ENCODE assay signal across 9 cellular contexts in the genomic region with DNA sequence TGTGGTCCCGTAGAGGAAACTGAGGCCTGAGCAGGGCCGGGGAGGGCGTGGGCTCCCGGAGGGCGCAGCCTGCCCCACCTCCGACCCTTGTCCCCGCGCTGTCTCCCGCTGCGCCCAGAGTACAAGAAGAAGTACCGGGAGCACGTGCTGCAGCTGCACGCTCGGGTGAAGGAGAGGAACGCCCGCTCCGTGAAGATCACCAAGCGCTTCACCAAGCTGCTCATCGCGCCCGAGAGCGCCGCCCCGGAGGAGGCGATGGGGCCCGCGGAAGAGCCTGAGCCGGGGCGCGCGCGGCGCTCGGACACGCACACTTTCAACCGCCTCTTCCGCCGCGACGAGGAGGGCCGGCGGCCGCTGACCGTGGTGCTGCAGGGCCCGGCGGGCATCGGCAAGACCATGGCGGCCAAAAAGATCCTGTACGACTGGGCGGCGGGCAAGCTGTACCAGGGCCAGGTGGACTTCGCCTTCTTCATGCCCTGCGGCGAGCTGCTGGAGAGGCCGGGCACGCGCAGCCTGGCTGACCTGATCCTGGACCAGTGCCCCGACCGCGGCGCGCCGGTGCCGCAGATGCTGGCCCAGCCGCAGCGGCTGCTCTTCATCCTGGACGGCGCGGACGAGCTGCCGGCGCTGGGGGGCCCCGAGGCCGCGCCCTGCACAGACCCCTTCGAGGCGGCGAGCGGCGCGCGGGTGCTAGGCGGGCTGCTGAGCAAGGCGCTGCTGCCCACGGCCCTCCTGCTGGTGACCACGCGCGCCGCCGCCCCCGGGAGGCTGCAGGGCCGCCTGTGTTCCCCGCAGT. TPM values are rescaled to one million over a fixed set of nuclear protein-coding genes. Genes with fewer than 3 reads are reported as not detected.
DNase-seq lines count a peak whose midpoint lies in the region; ATAC-seq and TF ChIP-seq lines count a peak whose summit lies in the region.
"Had no signal": no experiment of that assay in that cellular context is flagged by ENCODE, and none has a peak within 500 bp of the region (broad histone marks: within the 10 kb centered on the region; RNA-seq: fewer than 3 reads in every experiment).

No MANE protein-coding gene starts in this region.

- ATAC-seq in Panc1 (peak; percentile 63), GM21367 (IDR thresholded peaks at IDR 0.05; ENCODE audit: unreplicated experiment) (no peak)
- peak; percentile 60 for ATAC-seq in central memory CD8-positive, alpha-beta T cell (replicated peaks; ENCODE audit: extremely low read depth, poor library complexity, severe bottlenecking)

- peaks cover 90% of the 10 kb centered on the region for H3K27me3 Mint-ChIP-seq in Calu3 (ENCODE audit: unreplicated experiment)
- peaks cover 8% of the 10 kb centered on the region for H3K27me3 Mint-ChIP-seq in central memory CD8-positive, alpha-beta T cell

- H3K4me3 Mint-ChIP-seq in Calu3 (ENCODE audit: low read depth, unreplicated experiment): peak overlapping the region; percentile 21
- peak overlapping the region; percentile 82 for H3K4me3 Mint-ChIP-seq in central memory CD8-positive, alpha-beta T cell

- no peaks in the 10 kb centered on the region for H3K4me1 Mint-ChIP-seq in Calu3 (ENCODE audit: low read depth, unreplicated experiment)
- peaks cover 45% of the 10 kb centered on the region for H3K4me1 Mint-ChIP-seq in central memory CD8-positive, alpha-beta T cell

- H3K36me3 ChIP-seq in Panc1 (ENCODE audit: control insufficient read depth, insufficient read depth, low read length) (no peaks in the 10 kb centered on the region), BE2C (no peaks in the 10 kb centered on the region)
- H3K36me3 ChIP-seq: adrenal gland had no signal

- DNase-seq in Calu3 (peak; percentile 27), Panc1 (ENCODE audit: low read depth, low spot score) (no peak), mucosa of gallbladder (ENCODE audit: low spot score) (peak; percentile 72), H4 (ENCODE audit: low spot score) (no peak), NCI-H187 treated with DMSO at 0.1 percent for 48 hours (lab: John Stamatoyannopoulos, UW) (no peak), BE2C (no peak)
- DNase-seq in central memory CD8-positive, alpha-beta T cell (ENCODE audit: low spot score in 2 of 2): no peak

- no peak overlapping the region for H3K27ac Mint-ChIP-seq in Calu3 (ENCODE audit: unreplicated experiment)
- no peak overlapping the region for H3K27ac Mint-ChIP-seq in central memory CD8-positive, alpha-beta T cell (ENCODE audit: low read depth)

- peaks cover 3% of the 10 kb centered on the region for H3K27me3 ChIP-seq in Panc1 (ENCODE audit: control insufficient read depth, insufficient read depth, low read length)
- peaks cover 38% of the 10 kb centered on the region for H3K27me3 ChIP-seq in BE2C

- H3K9me3 Mint-ChIP-seq in Calu3 (ENCODE audit: low read depth, unreplicated experiment): peaks cover 5% of the 10 kb centered on the region
- no peaks in the 10 kb centered on the region for H3K9me3 Mint-ChIP-seq in central memory CD8-positive, alpha-beta T cell

- H3K4me3 ChIP-seq in Panc1 (ENCODE audit: low read depth in 2 of 2, low read length in 2 of 2) (peak overlapping the region; percentile 37 to 40), BE2C (ENCODE audit: low read depth, low read length) (no peak overlapping the region)

- BruUV-seq in Calu3 (replicated peaks; lab: Mats Ljungman, UMichigan) (no TSS peak), Panc1 (replicated peaks; lab: Mats Ljungman, UMichigan) (no TSS peak)

- H3K9me3 ChIP-seq in Panc1 (ENCODE audit: control insufficient read depth, insufficient read depth, low read depth, low read length): 0 out of 2 replicates have a peak, but pooled peaks cover 3% of the 10 kb centered on the region
- H3K9me3 ChIP-seq in BE2C: no peaks in the 10 kb centered on the region
- H3K9me3 ChIP-seq: adrenal gland had no signal

- in situ Hi-C loops in Panc1 (cut with HindIII; ENCODE audit: low pct_unique_long_range_greater_than_20kb, low sequenced_read_pairs): no loop called here

- no peaks in the 10 kb centered on the region for H3K36me3 Mint-ChIP-seq in Calu3 (ENCODE audit: insufficient read depth, unreplicated experiment)
- peaks cover 13% of the 10 kb centered on the region for H3K36me3 Mint-ChIP-seq in central memory CD8-positive, alpha-beta T cell (ENCODE audit: insufficient read depth)

- POLR2A ChIA-PET in Panc1 (lab: Charles Lee): interaction anchor here (1.2 kb wide), 1 partner anchor 9 kb away, joined by 3 read pairs; the partner anchor contains the start of gene PGGHG

- TF ChIP-seq CTCF in Calu3 (IDR thresholded peaks at IDR 0.05; ENCODE audit: unreplicated experiment): no peak
- TF ChIP-seq CTCF in Panc1 (IDR thresholded peaks at IDR 0.05): no peak
- TF ChIP-seq CTCF in BE2C (IDR thresholded peaks at IDR 0.05; ENCODE audit: low read depth, low read length): no peak

- CTCF ChIA-PET in Calu3 (lab: Charles Lee): interaction anchor here (0.5 to 0.7 kb wide), 3 partner anchors 22 to 114 kb away, joined by 3 to 4 read pairs (median 3); partner anchors contain the start of gene PKP3
- CTCF ChIA-PET in Panc1 (lab: Charles Lee): no interaction called here

- peaks cover 12% of the 10 kb centered on the region; the same call in 1 of the 2 replicates for H3K4me1 ChIP-seq in Panc1 (ENCODE audit: control insufficient read depth, insufficient read depth, low read length)
- no peaks in the 10 kb centered on the region for H3K4me1 ChIP-seq in BE2C

- H3K27ac ChIP-seq in Panc1 (ENCODE audit: low read length): no peak overlapping the region
- H3K27ac ChIP-seq: adrenal gland had no signal

- intact Hi-C loops in Calu3 (cut with micrococcal nuclease; ENCODE audit: unreplicated experiment) (no loop called here), Panc1 (cut with micrococcal nuclease; ENCODE audit: unreplicated experiment) (no loop called here)

RNA-seq across cellular contexts. Expression of gene NLRP6, which starts 2.0 kb away (rescaled TPM):
- total RNA-seq in Calu3 (2022) (not detected in 2 replicates), Panc1 (2021; ENCODE audit: unreplicated experiment) (0.59 TPM), mucosa of gallbladder (0.69 TPM)
- polyA plus RNA-seq in Panc1 (2012; ENCODE audit: insufficient read length): 0.31 TPM
- not detected in 2 replicates for total RNA-seq in H4 (2014; rRNA removed; shearing (Covaris generic))
- not detected for polyA plus RNA-seq in BE2C (2012; ENCODE audit: insufficient read depth, insufficient read length, low read depth)

RNA-seq across cellular contexts. Expression of gene PGGHG, which starts 8.8 kb away (rescaled TPM):
- total RNA-seq in Calu3 (2022): 9.5 and 13.5 TPM in 2 replicates
- total RNA-seq in Panc1 (2021; ENCODE audit: unreplicated experiment): 115 TPM
- polyA plus RNA-seq in Panc1 (2012; ENCODE audit: insufficient read length): 129 TPM
- 42.8 TPM for total RNA-seq in mucosa of gallbladder
- total RNA-seq in H4 (2014; rRNA removed; shearing (Covaris generic)): 2.2 and 2.4 TPM in 2 replicates
- polyA plus RNA-seq in BE2C (2012; ENCODE audit: insufficient read depth, insufficient read length, low read depth): 0.51 TPM

RNA-seq across cellular contexts. Expression of gene IFITM5, which starts 19.2 kb away (rescaled TPM):
- total RNA-seq in Calu3 (2022) (not detected in 2 replicates), Panc1 (2021; ENCODE audit: unreplicated experiment) (not detected), mucosa of gallbladder (not detected)
- polyA plus RNA-seq in Panc1 (2012; ENCODE audit: insufficient read length): 0.30 TPM
- not detected in 2 replicates for total RNA-seq in H4 (2014; rRNA removed; shearing (Covaris generic))
- not detected for polyA plus RNA-seq in BE2C (2012; ENCODE audit: insufficient read depth, insufficient read length, low read depth)
- total RNA-seq: adrenal gland had no signal
- polyA plus RNA-seq: adrenal gland had no signal

RNA-seq across cellular contexts. Expression of gene IFITM2, which starts 27.5 kb away (rescaled TPM):
- total RNA-seq in Calu3 (2022) (29.1 and 117 TPM in 2 replicates), Panc1 (2021; ENCODE audit: unreplicated experiment) (183 TPM), mucosa of gallbladder (129 TPM)
- 402 TPM for polyA plus RNA-seq in Panc1 (2012; ENCODE audit: insufficient read length)
- 21.9 and 30.7 TPM in 2 replicates for total RNA-seq in H4 (2014; rRNA removed; shearing (Covaris generic))
- 5.4 TPM for polyA plus RNA-seq in BE2C (2012; ENCODE audit: insufficient read depth, insufficient read length, low read depth)

RNA-seq across cellular contexts. Expression of gene IFITM1, which starts 33.7 kb away (rescaled TPM):
- total RNA-seq in Calu3 (2022): 45.6 and 179 TPM in 2 replicates
- total RNA-seq in Panc1 (2021; ENCODE audit: unreplicated experiment): 66.3 TPM
- polyA plus RNA-seq in Panc1 (2012; ENCODE audit: insufficient read length): 206 TPM
- total RNA-seq in mucosa of gallbladder: 55.4 TPM
- 179 TPM in 2 replicates for total RNA-seq in H4 (2014; rRNA removed; shearing (Covaris generic))
- polyA plus RNA-seq in BE2C (2012; ENCODE audit: insufficient read depth, insufficient read length, low read depth): not detected

Comparison
In these comparisons a context has a peak if more than half of its experiments do, and no peak if none do; other contexts are left out.
1. DNase-seq: peak in Calu3 (single experiment) and mucosa of gallbladder (single experiment); none in Panc1 (single experiment), central memory CD8-positive, alpha-beta T cell (0 of 2), H4 (single experiment), NCI-H187 treated with DMSO at 0.1 percent for 48 hours (single experiment) and BE2C (single experiment).